ENCODE assay signal across 28 cellular contexts in genomic region chr12:2274733-2275132, GRCh38.
DNase-seq lines count a peak whose midpoint lies in the region; ATAC-seq and TF ChIP-seq lines count a peak whose summit lies in the region.
"Had no signal": no experiment of that assay in that cellular context is flagged by ENCODE, and none has a peak within 500 bp of the region (broad histone marks: within the 10 kb centered on the region; RNA-seq: fewer than 3 reads in every experiment).

No MANE protein-coding gene starts in this region.

- CTCF ChIA-PET in IMR-90 (lab: Yijun Ruan, JAX) = no interaction called here

- H4K8ac ChIP-seq in IMR-90 (ENCODE audit: low read depth in 2 of 2, low read length in 2 of 2) = no peak overlapping the region; a peak in 1 of 4 replicates

- H4K91ac ChIP-seq in IMR-90 (ENCODE audit: insufficient read depth, low read depth, low read length) = peak overlapping the region; percentile 2; the same call in 1 of the 2 replicates

- POLR2A ChIA-PET in IMR-90 (lab: Charles Lee; ENCODE audit: unreplicated experiment) = interaction anchor here (0.6 kb wide), 1 partner anchor 83 kb away, joined by 3 read pairs; no protein-coding TSS in a partner anchor

- peak overlapping the region; percentile 47; the same call in 1 of the 2 replicates for H3K23ac ChIP-seq in IMR-90 (ENCODE audit: low read depth, low read length)

- H3K9me3 ChIP-seq in IMR-90 (ENCODE audit: control insufficient read depth, insufficient read depth, low read length) (no peaks in the 10 kb centered on the region), heart right ventricle (no peaks in the 10 kb centered on the region), Peyer's patch (no peaks in the 10 kb centered on the region)
- H3K9me3 ChIP-seq: BE2C had no signal

- dilution Hi-C loops in IMR-90 (cut with HindIII; ENCODE audit: low sequenced_read_pairs, unreplicated experiment) = no loop called here

- peak overlapping the region; percentile 86 for H2AK5ac ChIP-seq in IMR-90 (ENCODE audit: low read depth, low read length)

- ATAC-seq in IMR-90 (ENCODE audit: low read depth) (no peak), heart right ventricle (peak in 7 of 8 donors; percentile 33 to 75 (median 43)), HG03108 (IDR thresholded peaks at IDR 0.05; ENCODE audit: unreplicated experiment) (no peak), GM21360 (IDR thresholded peaks at IDR 0.05; ENCODE audit: unreplicated experiment) (no peak)
- ATAC-seq: PC-3 had no signal

- H3K27me3 ChIP-seq in IMR-90 (ENCODE audit: control insufficient read depth, insufficient read depth, low read length) (no peaks in the 10 kb centered on the region), heart right ventricle (no peaks in the 10 kb centered on the region), rectal smooth muscle tissue (ENCODE audit: control insufficient read depth, insufficient read depth, low read length) (no peaks in the 10 kb centered on the region), Peyer's patch (no peaks in the 10 kb centered on the region)

- no peak overlapping the region for H2AFZ ChIP-seq in IMR-90 (replicated peaks; ENCODE audit: low read length, poor library complexity)

- DNase-seq in IMR-90 (no peak), heart right ventricle (no peak), mesenteric fat pad (ENCODE audit: low spot score) (peak; percentile 47), Peyer's patch (no peak), RKO (ENCODE audit: low spot score) (no peak)
- DNase-seq: 8988T; ACHN; BE2C; CD8-positive, alpha-beta memory T cell; DMS 273 treated with DMSO at 0.1 percent for 48 hours; DMS79; EL; GF-D8; KBM-7; MV-4-11; NCI-H1105; NCI-H146; NCI-H1930; NCI-H2107; NCI-H524; NCI-H748 treated with DMSO at 0.1 percent for 48 hours; PC-3; RPMI8226; SHP77 treated with DMSO at 0.1 percent for 48 hours had no signal

- H4K5ac ChIP-seq in IMR-90 (ENCODE audit: low read depth, low read length) = no peak overlapping the region

- TF ChIP-seq CTCF in IMR-90 (conservative IDR thresholded peaks at IDR 0.05; ENCODE audit: low read depth, low read length) = no peak
- TF ChIP-seq CTCF in heart right ventricle (IDR thresholded peaks at IDR 0.05) = no peak
- no peak for TF ChIP-seq CTCF in Peyer's patch (IDR thresholded peaks at IDR 0.05)

- BruUV-seq in IMR-90 (replicated peaks; lab: Mats Ljungman, UMichigan) = no TSS peak

- no peak for TF ChIP-seq RAD21 in IMR-90 (IDR thresholded peaks at IDR 0.05; ENCODE audit: low read length)

- no peak overlapping the region for H2BK120ac ChIP-seq in IMR-90 (ENCODE audit: low read depth, low read length)

- in situ Hi-C loops in IMR-90 (cut with MboI; ENCODE audit: low sequenced_read_pairs) = loop anchor here (25.0 kb wide), 2 partner anchors 462 to 612 kb away; partner anchors contain the start of gene LRTM2

- no peak overlapping the region for H3K18ac ChIP-seq in IMR-90 (ENCODE audit: low read depth, low read length)

- WGBS in IMR-90 (ENCODE audit: extremely low coverage in 2 of 2, insufficient read length in 1 of 2), 2 experiments = 100% methylated on average over 1 of the region's 7 CpGs; no CpG with 5 or more reads in 1 of the 2 experiments
- 73 to 82% methylated on average over 7 of the region's 7 CpGs for WGBS in heart right ventricle, 2 donors

- intact Hi-C loops in IMR-90 (cut with micrococcal nuclease) = no loop called here
- intact Hi-C loops in heart right ventricle (cut with DNase I) = loop anchor here in 5 of 10 donors (5.0 to 10.0 kb wide), 3 partner anchors 212 to 480 kb away; no protein-coding TSS in a partner anchor

- H2AK9ac ChIP-seq in IMR-90 (replicated peaks; ENCODE audit: low read depth, low read length, poor library complexity) = no peak overlapping the region

- no peak overlapping the region for H3K14ac ChIP-seq in IMR-90 (replicated peaks; ENCODE audit: low read depth, low read length)

- H3K27ac ChIP-seq in IMR-90 (ENCODE audit: insufficient read depth, low read length) (no peak overlapping the region), heart right ventricle (peak overlapping the region in 2 of 10 donors; percentile 10 to 53), rectal smooth muscle tissue (ENCODE audit: low read depth, low read length) (peak overlapping the region; percentile 72), Peyer's patch (no peak overlapping the region)
- H3K27ac ChIP-seq: SK-N-MC had no signal

- no peak overlapping the region for H2BK20ac ChIP-seq in IMR-90 (ENCODE audit: low read depth, low read length)

- H3K9ac ChIP-seq in IMR-90 (ENCODE audit: low read depth, low read length) (no peak overlapping the region), rectal smooth muscle tissue (ENCODE audit: low read length) (no peak overlapping the region)

- H3K4me2 ChIP-seq in IMR-90 (ENCODE audit: low read depth, low read length) = no peak overlapping the region

- H3K9me1 ChIP-seq in IMR-90 (ENCODE audit: insufficient read depth, low read length) = peaks cover under 1% of the 10 kb centered on the region; the same call in 1 of the 2 replicates

- H3K36me3 ChIP-seq in IMR-90 (ENCODE audit: control insufficient read depth, insufficient read depth, low read length) (no peaks in the 10 kb centered on the region), heart right ventricle (no peaks in the 10 kb centered on the region), rectal smooth muscle tissue (ENCODE audit: control insufficient read depth, insufficient read depth, low read length) (no peaks in the 10 kb centered on the region), Peyer's patch (no peaks in the 10 kb centered on the region)
- H3K36me3 ChIP-seq: BE2C had no signal

- no peak overlapping the region for H2BK5ac ChIP-seq in IMR-90 (ENCODE audit: low read depth, low read length, poor library complexity, severe bottlenecking)

- H2BK15ac ChIP-seq in IMR-90 (ENCODE audit: low read depth, low read length) = 0 out of 3 replicates have a peak overlapping the region, but pooled peaks have one; percentile 48

- TF ChIP-seq POLR2A in IMR-90 (IDR thresholded peaks at IDR 0.05; ENCODE audit: low read depth, low read length) (no peak), Peyer's patch (IDR thresholded peaks at IDR 0.05) (no peak)

- no peak overlapping the region for H3K4ac ChIP-seq in IMR-90 (ENCODE audit: low read depth, low read length)

- H3K4me3 ChIP-seq in IMR-90 (ENCODE audit: insufficient read depth, low read depth, low read length) = no peak overlapping the region
- H3K4me3 ChIP-seq in heart right ventricle = no peak overlapping the region
- no peak overlapping the region for H3K4me3 ChIP-seq in rectal smooth muscle tissue (ENCODE audit: low read length)
- H3K4me3 ChIP-seq in Peyer's patch = no peak overlapping the region
- H3K4me3 ChIP-seq: SK-N-MC had no signal

- H3K56ac ChIP-seq in IMR-90 (ENCODE audit: extremely low read depth, insufficient read depth, low read length) = no peak overlapping the region

- H3K4me1 ChIP-seq in IMR-90 (ENCODE audit: control insufficient read depth, insufficient read depth, low read length) = peaks cover 6% of the 10 kb centered on the region
- H3K4me1 ChIP-seq in heart right ventricle = peaks cover 3 to 65% (median 32%) of the 10 kb centered on the region in 9 donors
- peaks cover 6% of the 10 kb centered on the region for H3K4me1 ChIP-seq in rectal smooth muscle tissue (ENCODE audit: control insufficient read depth, insufficient read depth, low read length)
- H3K4me1 ChIP-seq in Peyer's patch = peaks cover 0 to 5% (median 0%) of the 10 kb centered on the region in 4 donors
- H3K4me1 ChIP-seq: BE2C had no signal

- H4K20me1 ChIP-seq in IMR-90 (ENCODE audit: insufficient read depth, low read length) = no peaks in the 10 kb centered on the region

- peaks cover 0 to 3% of the 10 kb centered on the region in 2 experiments; a peak in 2 of 4 replicates for H3K79me1 ChIP-seq in IMR-90 (ENCODE audit: low read depth in 1 of 2, low read length in 2 of 2)

TF ChIP-seq in IMR-90, 13 proteins besides CTCF, POLR2A, EP300 and RAD21:
- TF ChIP-seq FOS (IDR thresholded peaks at IDR 0.05; ENCODE audit: low read depth, low read length) = no peak
- no peak for TF ChIP-seq MXI1 (IDR thresholded peaks at IDR 0.05; ENCODE audit: borderline replicate concordance, low read depth, low read length)
- no peak for TF ChIP-seq SMC3 (IDR thresholded peaks at IDR 0.05; ENCODE audit: low read depth, low read length)
- TF ChIP-seq CEBPB (IDR thresholded peaks at IDR 0.05; ENCODE audit: low read depth, low read length) = no peak
- TF ChIP-seq NFE2L2 (IDR thresholded peaks at IDR 0.05; ENCODE audit: low read depth, low read length) = no peak
- no peak for TF ChIP-seq MAZ (IDR thresholded peaks at IDR 0.05; ENCODE audit: borderline replicate concordance, low read depth, low read length)
- no peak for TF ChIP-seq CHD1 (IDR thresholded peaks at IDR 0.05; ENCODE audit: low read depth, low read length)
- TF ChIP-seq RCOR1 (IDR thresholded peaks at IDR 0.05; ENCODE audit: insufficient replicate concordance, low read length) = no peak
- TF ChIP-seq BHLHE40 (IDR thresholded peaks at IDR 0.05; ENCODE audit: low read depth, low read length) = no peak
- no peak for TF ChIP-seq RFX5 (IDR thresholded peaks at IDR 0.05; ENCODE audit: low read depth, low read length)
- no peak for TF ChIP-seq USF2 (IDR thresholded peaks at IDR 0.05; ENCODE audit: low read depth, low read length)
- no peak for TF ChIP-seq MAFK (IDR thresholded peaks at IDR 0.05; ENCODE audit: low read depth, low read length)
- TF ChIP-seq ELK1 (IDR thresholded peaks at IDR 0.05; ENCODE audit: borderline replicate concordance, low read depth, low read length) = no peak

Comparison
In these comparisons a context has a peak if more than half of its experiments do, and no peak if none do; other contexts are left out.
1. ATAC-seq: peak in heart right ventricle (7 of 8); none in IMR-90 (single experiment), HG03108 (single experiment) and GM21360 (single experiment).